11 cellular contexts compared by ENCODE assay signal in genomic region chr10:95814011-95814727, GRCh38. TPM values are rescaled to one million over a fixed set of nuclear protein-coding genes. Genes with fewer than 3 reads are reported as not detected.
DNase-seq lines count a peak whose midpoint lies in the region; ATAC-seq and TF ChIP-seq lines count a peak whose summit lies in the region.
"Had no signal": no experiment of that assay in that cellular context is flagged by ENCODE, and none has a peak within 500 bp of the region (broad histone marks: within the 10 kb centered on the region; RNA-seq: fewer than 3 reads in every experiment).

No MANE protein-coding gene starts in this region.

- peak; percentile 83 for DNase-seq in AG20443 (ENCODE audit: low spot score)
- peak; percentile 75 for DNase-seq in MG63
- DNase-seq in mucosa of descending colon = peak in 1 of 3 donors; percentile 25
- DNase-seq in DMS53 treated with DMSO at 0.1 percent for 48 hours (lab: John Stamatoyannopoulos, UW; ENCODE audit: unreplicated experiment) = no peak
- no peak for DNase-seq in chondrocyte (ENCODE audit: low spot score)
- no peak for DNase-seq in DMS114 treated with DMSO at 0.1 percent for 48 hours (lab: John Stamatoyannopoulos, UW; ENCODE audit: unreplicated experiment)
- DNase-seq: activated CD4-positive, CD25-positive, alpha-beta regulatory T cell treated with anti-CD3 and anti-CD28 coated beads, Interleukin-2, amount 50 U/mL, for 72 hours; DMS153 had no signal

- intact Hi-C loops in mucosa of descending colon (cut with DNase I, micrococcal nuclease) = no loop called here

- peaks cover 10% of the 10 kb centered on the region for H3K9me3 Mint-ChIP-seq in chondrocyte (ENCODE audit: low read depth)

- no peaks in the 10 kb centered on the region for H3K36me3 Mint-ChIP-seq in chondrocyte (ENCODE audit: low read depth)

- H3K4me3 Mint-ChIP-seq in chondrocyte (ENCODE audit: unreplicated experiment) = no peak overlapping the region

- H3K4me1 Mint-ChIP-seq in chondrocyte (ENCODE audit: low read depth) = peaks cover 14% of the 10 kb centered on the region

- ATAC-seq in esophagus mucosa (peak; percentile 79), mucosa of descending colon (peak; percentile 58), GM21825 (IDR thresholded peaks at IDR 0.05; ENCODE audit: unreplicated experiment) (no peak)
- ATAC-seq: HCT116 had no signal

- H3K36me3 ChIP-seq in MG63 = no peaks in the 10 kb centered on the region
- no peaks in the 10 kb centered on the region for H3K36me3 ChIP-seq in mucosa of descending colon (ENCODE audit: low read depth)

- H3K9me3 ChIP-seq in MG63 (0 out of 2 replicates have a peak, but pooled peaks cover 2% of the 10 kb centered on the region), mucosa of descending colon (peaks cover 3% of the 10 kb centered on the region)

- H3K27me3 Mint-ChIP-seq in chondrocyte (ENCODE audit: low read depth) = no peaks in the 10 kb centered on the region

- H3K4me1 ChIP-seq in mucosa of descending colon (ENCODE audit: low read depth) = no peaks in the 10 kb centered on the region

- H3K27ac Mint-ChIP-seq in chondrocyte (ENCODE audit: unreplicated experiment) = no peak overlapping the region

- no peak overlapping the region for H3K4me3 ChIP-seq in MG63
- no peak overlapping the region for H3K4me3 ChIP-seq in mucosa of descending colon

- TF ChIP-seq CTCF in mucosa of descending colon (IDR thresholded peaks at IDR 0.05) = no peak
- no peak for TF ChIP-seq CTCF in chondrocyte (IDR thresholded peaks at IDR 0.05)

- H3K27me3 ChIP-seq in MG63 = no peaks in the 10 kb centered on the region

RNA-seq across cellular contexts. Expression of gene ENTPD1, which starts 58.2 kb away (rescaled TPM):
- total RNA-seq in MG63 (2014; rRNA removed; shearing (Covaris generic); ENCODE audit: low replicate concordance) = not detected in 2 replicates
- 9.2 TPM for total RNA-seq in esophagus mucosa
- total RNA-seq in mucosa of descending colon = 10 to 100 TPM in 1 of 3 donors, 1 to 10 TPM in 2; 7.1 to 20.3 (median 7.2) TPM
- 2.1 to 6.0 TPM (median 5.2 TPM) in 3 replicates for total RNA-seq in chondrocyte

Comparison
In these comparisons a context has a peak if more than half of its experiments do, and no peak if none do; other contexts are left out.
1. DNase-seq: peak in AG20443 (single experiment) and MG63 (single experiment); none in DMS53 treated with DMSO at 0.1 percent for 48 hours (single experiment), chondrocyte (single experiment) and DMS114 treated with DMSO at 0.1 percent for 48 hours (single experiment).